ENCODE assay signal across 11 cellular contexts in the genomic region with DNA sequence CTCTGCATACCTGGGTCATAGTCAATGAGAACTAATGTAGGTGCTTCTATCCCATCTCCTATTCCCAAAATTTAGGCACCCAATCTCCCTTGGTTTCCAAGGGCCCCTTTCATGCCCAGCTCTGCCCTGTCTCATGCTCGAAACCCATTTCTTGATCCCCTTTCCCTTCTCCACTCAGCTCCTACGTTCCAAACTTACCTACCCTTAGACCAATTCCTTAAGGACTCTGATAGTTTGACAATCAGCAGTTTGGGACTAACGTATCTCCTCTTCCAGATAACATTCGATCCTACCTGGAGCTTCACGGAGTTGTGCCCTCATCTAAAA.
DNase-seq lines count a peak whose midpoint lies in the region; ATAC-seq and TF ChIP-seq lines count a peak whose summit lies in the region.
"Had no signal": no experiment of that assay in that cellular context is flagged by ENCODE, and none has a peak within 500 bp of the region (broad histone marks: within the 10 kb centered on the region; RNA-seq: fewer than 3 reads in every experiment).

No MANE protein-coding gene starts in this region.

- peak; percentile 17; the same call in 1 of the 2 replicates for ATAC-seq in PC-3

- peaks cover 10% of the 10 kb centered on the region for H3K4me1 ChIP-seq in PC-3 (ENCODE audit: insufficient read depth, low read length)
- H3K4me1 ChIP-seq in tibial artery = peaks cover 0 to 24% (median 20%) of the 10 kb centered on the region in 4 donors

- H3K36me3 Mint-ChIP-seq in chondrocyte (ENCODE audit: low read depth) = no peaks in the 10 kb centered on the region
- no peaks in the 10 kb centered on the region for H3K36me3 Mint-ChIP-seq in neural crest cell (ENCODE audit: low read depth)
- H3K36me3 Mint-ChIP-seq: CD4-positive, alpha-beta memory T cell had no signal

- intact Hi-C loops in PC-3 (cut with micrococcal nuclease) = loop anchor here (1.0 to 2.0 kb wide), 3 partner anchors 110 to 263 kb away; partner anchors contain the start of gene PELI1
- intact Hi-C loops in tibial artery (cut with DNase I; ENCODE audit: low total_unique reads) = loop anchor here (5.0 to 10.0 kb wide), 2 partner anchors 168 to 260 kb away; partner anchors contain the start of gene PELI1

- no peak for TF ChIP-seq CTCF in PC-3 (conservative IDR thresholded peaks at IDR 0.05; ENCODE audit: low read depth, low read length)
- TF ChIP-seq CTCF in chondrocyte (IDR thresholded peaks at IDR 0.05) = peak; percentile 48
- no peak for TF ChIP-seq CTCF in neural crest cell (conservative IDR thresholded peaks at IDR 0.05)
- no peak for TF ChIP-seq CTCF in tibial artery (IDR thresholded peaks at IDR 0.05)

- H3K9me3 Mint-ChIP-seq in chondrocyte (ENCODE audit: low read depth) = no peaks in the 10 kb centered on the region
- H3K9me3 Mint-ChIP-seq in neural crest cell = no peaks in the 10 kb centered on the region
- H3K9me3 Mint-ChIP-seq: CD4-positive, alpha-beta memory T cell had no signal

- POLR2A ChIA-PET in PC-3 (lab: Charles Lee; ENCODE audit: unreplicated experiment) = interaction anchor here (0.6 kb wide), 1 partner anchor 232 kb away, joined by 3 read pairs; no protein-coding TSS in a partner anchor

- DNase-seq in PC-3 (no peak), chondrocyte (ENCODE audit: low spot score) (no peak), neural crest cell (ENCODE audit: low read depth, low spot score) (no peak), tibial artery (no peak), superior temporal gyrus (ENCODE audit: extremely low spot score) (no peak), NCI-H1930 (lab: John Stamatoyannopoulos, UW) (no peak)
- DNase-seq in activated naive CD4-positive, alpha-beta T cell treated with anti-CD3 and anti-CD28 coated beads, Interleukin-2, amount 50 U/mL, for 16 hours = no peak
- DNase-seq: CD4-positive, alpha-beta memory T cell; NCI-H1105 treated with DMSO at 0.1 percent for 48 hours; NCI-H345; SW 1271 had no signal

- H3K27me3 ChIP-seq in PC-3 (ENCODE audit: low read length) = no peaks in the 10 kb centered on the region
- no peaks in the 10 kb centered on the region for H3K27me3 ChIP-seq in tibial artery

- no peaks in the 10 kb centered on the region for H3F3A ChIP-seq in PC-3 (ENCODE audit: low read length, unreplicated experiment)

- H3K9me3 ChIP-seq in PC-3 (ENCODE audit: low read length) (no peaks in the 10 kb centered on the region), tibial artery (no peaks in the 10 kb centered on the region)

- no peak overlapping the region for H3K9ac ChIP-seq in PC-3 (ENCODE audit: low read length)

- H3K27ac ChIP-seq in PC-3 (ENCODE audit: low read length) (no peak overlapping the region), tibial artery (peak overlapping the region; percentile 70 to 74)

- no peak overlapping the region for H2AFZ ChIP-seq in PC-3 (ENCODE audit: low read length)

- no peaks in the 10 kb centered on the region for H3K9me2 ChIP-seq in PC-3 (replicated peaks; ENCODE audit: low read length)

- H3K27ac Mint-ChIP-seq in chondrocyte (ENCODE audit: unreplicated experiment) (peak overlapping the region; percentile 92), neural crest cell (ENCODE audit: unreplicated experiment) (peak overlapping the region; percentile 97)
- H3K27ac Mint-ChIP-seq: CD4-positive, alpha-beta memory T cell had no signal

- no peaks in the 10 kb centered on the region for H3K79me2 ChIP-seq in PC-3 (ENCODE audit: low read length)

- H4K20me1 ChIP-seq in PC-3 (ENCODE audit: low read length) = no peaks in the 10 kb centered on the region

- H3K27me3 Mint-ChIP-seq in chondrocyte (ENCODE audit: low read depth) (peaks cover 2% of the 10 kb centered on the region), neural crest cell (ENCODE audit: low read depth) (no peaks in the 10 kb centered on the region)

- H3K4me3 ChIP-seq in PC-3 (ENCODE audit: low read length) (no peak overlapping the region), tibial artery (peak overlapping the region; percentile 23 to 29)

- H3K4me3 Mint-ChIP-seq in chondrocyte (ENCODE audit: unreplicated experiment) (peak overlapping the region; percentile 48), neural crest cell (peak overlapping the region; percentile 45)
- H3K4me3 Mint-ChIP-seq: CD4-positive, alpha-beta memory T cell had no signal

- H3K4me1 Mint-ChIP-seq in chondrocyte (ENCODE audit: low read depth) = peaks cover 34% of the 10 kb centered on the region
- H3K4me1 Mint-ChIP-seq in neural crest cell = peaks cover 45% of the 10 kb centered on the region
- H3K4me1 Mint-ChIP-seq: CD4-positive, alpha-beta memory T cell had no signal

- CTCF ChIA-PET in PC-3 (lab: Charles Lee) = interaction anchor here (0.5 to 1.7 kb wide), 10 partner anchors 15 to 734 kb away, joined by 3 to 19 read pairs (median 4); no protein-coding TSS in a partner anchor

- H3K36me3 ChIP-seq in PC-3 (ENCODE audit: low read depth, low read length) = no peaks in the 10 kb centered on the region
- H3K36me3 ChIP-seq in tibial artery = no peaks in the 10 kb centered on the region

- no TSS peak for BruUV-seq in PC-3 (replicated peaks; lab: Mats Ljungman, UMichigan)

- H3K4me2 ChIP-seq in PC-3 (ENCODE audit: low read length) = peak overlapping the region; percentile 72; the same call in 1 of the 2 replicates
